Comparison of ENCODE assay signal across 8 cellular contexts in the genomic region with DNA sequence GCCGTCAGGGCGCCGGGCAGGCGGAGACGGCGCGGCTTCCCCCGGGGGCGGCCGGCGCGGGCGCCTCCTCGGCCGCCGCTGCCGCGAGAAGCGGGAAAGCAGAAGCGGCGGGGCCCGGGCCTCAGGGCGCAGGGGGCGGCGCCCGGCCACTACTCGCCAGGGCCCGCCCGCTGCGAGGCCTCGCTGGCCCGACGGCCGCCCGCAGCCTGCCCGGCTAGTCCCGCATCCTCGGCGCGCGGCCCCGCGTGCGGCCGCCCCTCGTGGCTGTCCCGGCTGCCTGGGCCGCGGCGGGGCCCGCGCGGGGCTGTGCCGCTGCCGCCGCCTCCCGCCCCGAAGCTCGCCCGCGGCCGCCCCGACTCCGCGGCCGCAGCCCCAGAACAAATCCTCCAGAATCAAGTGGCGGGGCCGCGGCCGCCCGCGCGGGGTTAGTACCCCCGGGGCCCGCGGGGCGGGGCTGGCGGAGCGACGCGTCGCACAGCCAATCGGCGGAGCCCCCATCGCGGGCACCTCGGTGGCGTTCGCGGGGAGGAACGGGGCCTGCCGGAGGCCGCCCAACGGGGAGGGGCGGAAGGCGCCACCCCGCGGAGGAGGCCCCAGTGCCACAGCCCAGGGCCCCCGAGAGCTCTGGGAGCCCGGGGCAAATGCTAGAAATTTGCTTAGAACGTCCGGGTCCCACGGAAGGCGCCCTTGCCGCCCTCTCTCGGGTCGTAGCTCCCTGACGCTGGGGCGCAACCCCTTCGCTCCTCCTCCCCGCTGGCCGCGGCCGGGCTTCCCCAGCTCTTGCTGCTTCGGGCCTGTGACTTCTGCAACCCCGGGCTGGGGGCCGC. TPM values are rescaled to one million over a fixed set of nuclear protein-coding genes. Genes with fewer than 3 reads are reported as not detected.
DNase-seq lines count a peak whose midpoint lies in the region; ATAC-seq, FAIRE-seq and TF ChIP-seq lines count a peak whose summit lies in the region.

A gene (minus strand): TSS at position 401 of the 827 bp plus-strand sequence. CDS start 408 bp downstream, outside the sequence.

- peak; percentile 82 to 88 for ATAC-seq in A549
- ATAC-seq in GM18517 (IDR thresholded peaks at IDR 0.05; ENCODE audit: unreplicated experiment) = peak; percentile 67
- peak; percentile 66 for ATAC-seq in HG02970 (IDR thresholded peaks at IDR 0.05; ENCODE audit: low FRiP score, unreplicated experiment)
- ATAC-seq in pancreas = peak in 3 of 4 donors; percentile 34 to 73 (median 60)

- intact Hi-C loops in activated CD4-positive, alpha-beta memory T cell treated with anti-CD3 and anti-CD28 coated beads for 36 hours (cut with micrococcal nuclease) = loop anchor here (1.0 to 10.0 kb wide), 7 partner anchors 25 to 445 kb away; a partner anchor contains a TSS
- intact Hi-C loops in pancreas (cut with DNase I) = no loop called here

- H3K9me3 ChIP-seq in A549 = no peaks in the 10 kb centered on the region
- H3K9me3 ChIP-seq in esophagus (ENCODE audit: control insufficient read depth in 2 of 2, insufficient read depth in 1 of 2, low read depth in 1 of 2, low read length in 1 of 2) = no peaks in the 10 kb centered on the region
- no peaks in the 10 kb centered on the region for H3K9me3 ChIP-seq in pancreas

- DNase-seq in A549 (ENCODE audit: low read depth in 1 of 2, low spot score in 1 of 2) (peak; percentile 71 to 85), NCI-H2171 (lab: John Stamatoyannopoulos, UW) (peak; percentile 80), pancreas (peak in 3 of 6 donors; percentile 57 to 73 (median 71)), ureter (ENCODE audit: low spot score) (peak; percentile 66)
- DNase-seq in activated CD4-positive, alpha-beta memory T cell treated with anti-CD3 and anti-CD28 coated beads for 36 hours = peak; percentile 94

- CTCF ChIA-PET in A549 (lab: Yijun Ruan, JAX) = interaction anchor here (0.7 to 10.6 kb wide), 8 partner anchors 11 to 170 kb away, joined by 3 to 79 read pairs (median 6); no protein-coding TSS in a partner anchor
- CTCF ChIA-PET in activated CD4-positive, alpha-beta memory T cell treated with anti-CD3 and anti-CD28 coated beads for 36 hours (lab: Charles Lee) = interaction anchor here (0.7 to 12.0 kb wide), 16 partner anchors 13 to 309 kb away, joined by 3 to 290 read pairs (median 4); no protein-coding TSS in a partner anchor

- 17% methylated on average over 7 of the region's 117 CpGs for WGBS in A549 (ENCODE audit: missing lambda C conversion rate)
- WGBS in esophagus, 2 donors = 1 to 2% methylated on average over 89 to 117 of the region's 117 CpGs
- 3 to 4% methylated on average over 43 to 117 of the region's 117 CpGs for WGBS in pancreas, 2 donors

- peak within 1 kb of the TSS; percentile 81 for H3K4me3 Mint-ChIP-seq in activated CD4-positive, alpha-beta memory T cell treated with anti-CD3 and anti-CD28 coated beads for 36 hours

- H3K4me1 Mint-ChIP-seq in activated CD4-positive, alpha-beta memory T cell treated with anti-CD3 and anti-CD28 coated beads for 36 hours (ENCODE audit: low read depth) = peaks cover 64% of the 10 kb centered on the region

- H3K4me3 ChIP-seq in A549 = peak within 1 kb of the TSS; percentile 52
- peak within 1 kb of the TSS; percentile 43 to 48 for H3K4me3 ChIP-seq in esophagus (ENCODE audit: low read depth in 1 of 2, low read length in 2 of 2)
- H3K4me3 ChIP-seq in pancreas = peak within 1 kb of the TSS in 1 of 4 donors; percentile 35

- H3K36me3 ChIP-seq in esophagus (ENCODE audit: control insufficient read depth in 2 of 2, insufficient read depth in 2 of 2, low read length in 1 of 2) (no peaks in the 10 kb centered on the region), pancreas (no peaks in the 10 kb centered on the region)

- TF ChIP-seq EP300 in A549 (IDR thresholded peaks at IDR 0.05) = no peak

- H3K4me1 ChIP-seq in A549 (peaks cover 3% of the 10 kb centered on the region; the same call in 1 of the 3 replicates), esophagus (ENCODE audit: control insufficient read depth in 2 of 2, insufficient read depth in 2 of 2, low read length in 1 of 2) (peaks cover 3 to 17% of the 10 kb centered on the region in 2 donors), pancreas (peaks cover 0 to 10% (median 0%) of the 10 kb centered on the region in 3 donors)

- POLR2A ChIA-PET in A549 (lab: Yijun Ruan, JAX) = no interaction called here
- POLR2A ChIA-PET in activated CD4-positive, alpha-beta memory T cell treated with anti-CD3 and anti-CD28 coated beads for 36 hours (lab: Charles Lee) = interaction anchor here (0.7 to 8.7 kb wide), 20 partner anchors 10 to 502 kb away, joined by 3 to 69 read pairs (median 4); a partner anchor contains a TSS

- peak within 1 kb of the TSS; percentile 91 for H3K27ac Mint-ChIP-seq in activated CD4-positive, alpha-beta memory T cell treated with anti-CD3 and anti-CD28 coated beads for 36 hours

- TF ChIP-seq CTCF in A549 (IDR thresholded peaks at IDR 0.05) (no peak), pancreas (IDR thresholded peaks at IDR 0.05) (no peak)

- FAIRE-seq in A549 (lab: Jason Lieb, UNC) (no peak), pancreas (lab: Jason Lieb, UNC) (no peak)

- TF ChIP-seq POLR2A in A549 (IDR thresholded peaks at IDR 0.05; ENCODE audit: low read length) = no peak

- no peak for TF ChIP-seq RAD21 in A549 (conservative IDR thresholded peaks at IDR 0.05 in 1 of 2, IDR thresholded peaks at IDR 0.05 in 1 of 2)

- H3K4me2 ChIP-seq in A549 = peak within 1 kb of the TSS; percentile 77

- H3K27me3 ChIP-seq in esophagus (ENCODE audit: control insufficient read depth in 1 of 2, insufficient read depth in 2 of 2, low read length in 2 of 2) = peaks cover 7 to 31% of the 10 kb centered on the region in 2 donors
- H3K27me3 ChIP-seq in pancreas = peaks cover 5 to 58% (median 9%) of the 10 kb centered on the region in 4 donors

- H3K9me3 Mint-ChIP-seq in activated CD4-positive, alpha-beta memory T cell treated with anti-CD3 and anti-CD28 coated beads for 36 hours = no peaks in the 10 kb centered on the region

- peaks cover 52% of the 10 kb centered on the region for H3K36me3 Mint-ChIP-seq in activated CD4-positive, alpha-beta memory T cell treated with anti-CD3 and anti-CD28 coated beads for 36 hours

- H3K27me3 Mint-ChIP-seq in activated CD4-positive, alpha-beta memory T cell treated with anti-CD3 and anti-CD28 coated beads for 36 hours = no peaks in the 10 kb centered on the region

- H3K27ac ChIP-seq in A549 = peak within 1 kb of the TSS; percentile 53 to 88
- H3K27ac ChIP-seq in esophagus (ENCODE audit: low read depth in 2 of 2, low read length in 1 of 2) = peak within 1 kb of the TSS; percentile 53 to 75
- H3K27ac ChIP-seq in pancreas = peak within 1 kb of the TSS in 2 of 4 donors; percentile 28 to 54

TF ChIP-seq in A549, 52 proteins besides CTCF, POLR2A, EP300 and RAD21:
- TF ChIP-seq JUN (IDR thresholded peaks at IDR 0.05) = peak in 1 of 2 experiments; percentile 53; a peak in 2 of 5 replicates
- TF ChIP-seq ZFP36 (IDR thresholded peaks at IDR 0.05; ENCODE audit: borderline replicate concordance, partially characterized antibody) = no peak
- TF ChIP-seq, protein P1, sequence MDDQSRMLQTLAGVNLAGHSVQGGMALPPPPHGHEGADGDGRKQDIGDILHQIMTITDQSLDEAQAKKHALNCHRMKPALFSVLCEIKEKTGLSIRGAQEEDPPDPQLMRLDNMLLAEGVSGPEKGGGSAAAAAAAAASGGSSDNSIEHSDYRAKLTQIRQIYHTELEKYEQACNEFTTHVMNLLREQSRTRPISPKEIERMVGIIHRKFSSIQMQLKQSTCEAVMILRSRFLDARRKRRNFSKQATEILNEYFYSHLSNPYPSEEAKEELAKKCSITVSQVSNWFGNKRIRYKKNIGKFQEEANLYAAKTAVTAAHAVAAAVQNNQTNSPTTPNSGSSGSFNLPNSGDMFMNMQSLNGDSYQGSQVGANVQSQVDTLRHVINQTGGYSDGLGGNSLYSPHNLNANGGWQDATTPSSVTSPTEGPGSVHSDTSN (IDR thresholded peaks at IDR 0.05) = peak; percentile 81; the same call in 1 of the 2 replicates

RNA-seq across cellular contexts. Expression of the gene that starts here (rescaled TPM):
- 1.4 and 2.6 TPM in 2 replicates for polyA plus RNA-seq in A549 (2011; rRNA removed)
- 2.7 and 4.9 TPM in 2 replicates for polyA plus RNA-seq in A549 (2012; cell fraction: cytosol; rRNA removed)
- 2.6 and 3.6 TPM in 2 replicates for polyA plus RNA-seq in A549 (2012; cell fraction: nucleus; rRNA removed)
- polyA plus RNA-seq in A549 (2017; fragmentation: RNase III; extraction: RNeasy Plus Mini Kit Qiagen cat#74134 plus additional on column Dnase treatment) = 3.2 to 4.0 TPM (median 3.7 TPM) in 3 replicates
- 0.95 and 5.9 TPM in 2 replicates for polyA minus RNA-seq in A549 (2011; rRNA and poly(A)+ RNA removed)
- total RNA-seq in activated CD4-positive, alpha-beta memory T cell treated with anti-CD3 and anti-CD28 coated beads for 36 hours = 100 to 1,000 TPM; 153 to 155 TPM
- 1 to 10 TPM in 1 of 2 donors, under 1 TPM in 1; 0.77 to 1.4 TPM for polyA plus RNA-seq in esophagus
- total RNA-seq in pancreas = 1 to 10 TPM in 3 of 6 donors, under 1 TPM in 3; 0.32 to 3.7 (median 1.1) TPM
- under 1 TPM; 0.30 to 0.42 TPM for polyA plus RNA-seq in pancreas
- total RNA-seq in ureter = 5.3 TPM

Comparison
In these comparisons a context has a peak if more than half of its experiments do, and no peak if none do; other contexts are left out.
1. RNA of the gene that starts here (total RNA-seq): 153 to 155 TPM in activated CD4-positive, alpha-beta memory T cell treated with anti-CD3 and anti-CD28 coated beads for 36 hours; 5.3 TPM in ureter (single experiment) and 0.32 to 3.7 TPM in pancreas; every median in the first group is over 10 times any median in the second.
2. Peak in every context shown above with its lines, with median percentiles within 50 percentile points of each other: ATAC-seq.